17 cellular contexts compared by ENCODE assay signal in the genomic region with DNA sequence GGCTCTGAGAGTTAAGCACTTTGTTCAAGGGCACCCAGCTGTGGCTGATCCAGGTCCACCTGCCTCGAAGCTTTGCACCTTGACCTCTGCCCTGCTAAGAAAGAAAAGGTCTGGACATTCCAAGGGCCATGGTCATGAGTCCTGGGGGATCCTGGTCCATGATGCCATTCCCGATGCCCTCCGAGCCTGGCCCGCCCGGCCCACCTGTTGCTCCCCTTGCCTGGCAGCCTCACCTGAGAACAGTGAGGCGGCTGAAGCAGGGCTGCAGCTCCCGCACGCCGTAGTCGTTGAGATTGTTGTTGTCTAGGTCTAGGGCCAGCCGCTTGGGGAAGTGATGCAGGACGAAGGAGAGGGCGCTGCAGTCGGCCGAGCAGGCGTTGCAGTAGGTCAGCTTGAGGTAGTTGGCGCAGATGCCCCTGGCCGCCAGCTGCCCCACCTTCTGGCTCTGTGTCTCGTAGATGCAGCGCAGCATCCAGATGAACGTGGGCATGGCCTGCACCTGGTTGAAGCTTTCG. TPM values are rescaled to one million over a fixed set of nuclear protein-coding genes. Genes with fewer than 3 reads are reported as not detected.
A peak's percentile ranks its signal among the peaks of the same experiment; 100 is the strongest.
DNase-seq lines count a peak whose midpoint lies in the region; ATAC-seq, FAIRE-seq and TF ChIP-seq lines count a peak whose summit lies in the region.
"Had no signal": no experiment of that assay in that cellular context is flagged by ENCODE, and none has a peak within 500 bp of the region (broad histone marks: within the 10 kb centered on the region; RNA-seq: fewer than 3 reads in every experiment).

No MANE protein-coding gene starts in this region.

- H3K9me3 ChIP-seq in K562 (replicated peaks; ENCODE audit: control insufficient read depth, insufficient read depth, low read depth, low read length), result no peaks in the 10 kb centered on the region

- intact Hi-C loops in K562 (cut with micrococcal nuclease) (no loop called here), sciatic nerve (cut with DNase I) (no loop called here)

- ATAC-seq in activated naive CD8-positive, alpha-beta T cell treated with anti-CD3 and anti-CD28 coated beads, Interleukin-2, amount 50 U/mL, for 24 hours, result peak; percentile 7
- ATAC-seq in K562 (no peak), sciatic nerve (no peak), HG03520 (IDR thresholded peaks at IDR 0.05; ENCODE audit: unreplicated experiment) (no peak)
- ATAC-seq: GM12878 had no signal

- no peaks in the 10 kb centered on the region for H3K27me3 Mint-ChIP-seq in activated naive CD8-positive, alpha-beta T cell treated with anti-CD3 and anti-CD28 coated beads, Interleukin-2, amount 50 U/mL, for 24 hours
- H3K27me3 Mint-ChIP-seq in activated naive CD8-positive, alpha-beta T cell treated with anti-CD3 and anti-CD28 coated beads for 36 hours, result no peaks in the 10 kb centered on the region
- H3K27me3 Mint-ChIP-seq: B cell; CD4-positive, alpha-beta memory T cell had no signal

- peaks cover 2% of the 10 kb centered on the region for H3K4me1 Mint-ChIP-seq in activated naive CD8-positive, alpha-beta T cell treated with anti-CD3 and anti-CD28 coated beads, Interleukin-2, amount 50 U/mL, for 24 hours
- peaks cover under 1% of the 10 kb centered on the region for H3K4me1 Mint-ChIP-seq in activated naive CD8-positive, alpha-beta T cell treated with anti-CD3 and anti-CD28 coated beads for 36 hours

- in situ Hi-C loops in K562 (cut with MboI), result no loop called here

- no peaks in the 10 kb centered on the region for H3K9me1 ChIP-seq in K562 (ENCODE audit: control insufficient read depth, insufficient read depth, low read length)

- H3K36me3 Mint-ChIP-seq in activated naive CD8-positive, alpha-beta T cell treated with anti-CD3 and anti-CD28 coated beads, Interleukin-2, amount 50 U/mL, for 24 hours (ENCODE audit: low read depth), result peaks cover 8% of the 10 kb centered on the region
- H3K36me3 Mint-ChIP-seq in activated naive CD8-positive, alpha-beta T cell treated with anti-CD3 and anti-CD28 coated beads for 36 hours, result peaks cover 9% of the 10 kb centered on the region

- H3K27me3 ChIP-seq in H7 (ENCODE audit: control insufficient read depth, insufficient read depth, low read length) (no peaks in the 10 kb centered on the region), K562 (ENCODE audit: control insufficient read depth in 2 of 2, insufficient read depth in 2 of 2, low read length in 2 of 2) (no peaks in the 10 kb centered on the region)

- H2AFZ ChIP-seq in K562 (ENCODE audit: low read depth, low read length), result no peak overlapping the region

- CTCF ChIA-PET in K562 (lab: Yijun Ruan, JAX; ENCODE audit: low intra/inter-chr PET ratio), result no interaction called here

- no peak for TF ChIP-seq POLR2A in K562 (conservative IDR thresholded peaks at IDR 0.05)

- no peaks in the 10 kb centered on the region for H4K20me1 ChIP-seq in K562 (replicated peaks; ENCODE audit: control insufficient read depth, insufficient read depth, low read length)

- 69% methylated on average over 19 of the region's 22 CpGs for WGBS in K562 (ENCODE audit: insufficient coverage, low coverage, missing lambda C conversion rate)

- no peaks in the 10 kb centered on the region for H3K9me3 Mint-ChIP-seq in activated naive CD8-positive, alpha-beta T cell treated with anti-CD3 and anti-CD28 coated beads, Interleukin-2, amount 50 U/mL, for 24 hours
- no peaks in the 10 kb centered on the region for H3K9me3 Mint-ChIP-seq in activated naive CD8-positive, alpha-beta T cell treated with anti-CD3 and anti-CD28 coated beads for 36 hours

- TF ChIP-seq CTCF in K562 (IDR thresholded peaks at IDR 0.05 in 2 of 3, conservative IDR thresholded peaks at IDR 0.05 in 1 of 3; ENCODE audit: insufficient read depth in 2 of 3, low read depth in 1 of 3, low read length in 3 of 3), result no peak

- POLR2A ChIA-PET in K562 (lab: Yijun Ruan, JAX), result interaction anchor here (1.5 kb wide), 1 partner anchor 9 kb away, joined by 3 read pairs; no protein-coding TSS in a partner anchor

- no peak overlapping the region for H3K27ac Mint-ChIP-seq in activated naive CD8-positive, alpha-beta T cell treated with anti-CD3 and anti-CD28 coated beads, Interleukin-2, amount 50 U/mL, for 24 hours
- no peak overlapping the region for H3K27ac Mint-ChIP-seq in activated naive CD8-positive, alpha-beta T cell treated with anti-CD3 and anti-CD28 coated beads for 36 hours
- H3K27ac Mint-ChIP-seq: B cell had no signal

- no peak overlapping the region for H3K27ac ChIP-seq in K562 (ENCODE audit: extremely low read depth, low read depth, low read length)
- H3K27ac ChIP-seq: HL-60 had no signal

- no peak for DNase-seq in activated naive CD8-positive, alpha-beta T cell treated with anti-CD3 and anti-CD28 coated beads, Interleukin-2, amount 50 U/mL, for 24 hours
- no peak for DNase-seq in activated naive CD8-positive, alpha-beta T cell treated with anti-CD3 and anti-CD28 coated beads for 36 hours
- DNase-seq in H7, result peak; percentile 43
- no peak for DNase-seq in K562 (ENCODE audit: extremely low read depth in 1 of 4, low spot score in 3 of 4)
- peak; percentile 51 for DNase-seq in sciatic nerve (ENCODE audit: low spot score)
- DNase-seq in activated CD4-positive, alpha-beta T cell treated with anti-CD3 and anti-CD28 coated beads, Interleukin-2, amount 50 U/mL, for 1 hour, result no peak
- DNase-seq in NCI-H2196 (lab: John Stamatoyannopoulos, UW; ENCODE audit: unreplicated experiment), result no peak
- DNase-seq: C1 segment of cervical spinal cord; CD4-positive, alpha-beta memory T cell; DMS79; HCEC 1CT had no signal

- TF ChIP-seq EP300 in K562 (IDR thresholded peaks at IDR 0.05; ENCODE audit: low read length), result no peak

- H3K79me2 ChIP-seq in K562 (ENCODE audit: control insufficient read depth, insufficient read depth, low read length), result no peaks in the 10 kb centered on the region

- BruUV-seq in K562 (replicated peaks; lab: Mats Ljungman, UMichigan), result no TSS peak

- H3K9ac ChIP-seq in K562 (ENCODE audit: insufficient read depth in 1 of 2, low read depth in 2 of 2, low read length in 2 of 2), result no peak overlapping the region

- peaks cover 0 to 4% of the 10 kb centered on the region in 2 experiments; a peak in 1 of 5 replicates for H3K4me1 ChIP-seq in K562 (replicated peaks in 1 of 2; ENCODE audit: control insufficient read depth in 2 of 2, insufficient read depth in 2 of 2, low read length in 2 of 2)

- H3K36me3 ChIP-seq in H7 (replicated peaks; ENCODE audit: control insufficient read depth, insufficient read depth, low read length), result no peaks in the 10 kb centered on the region; the same call in 1 of the 2 replicates
- 0 out of 3 replicates have a peak, but pooled peaks cover 2% of the 10 kb centered on the region for H3K36me3 ChIP-seq in K562 (ENCODE audit: control insufficient read depth, insufficient read depth, low read length)

- FAIRE-seq in K562 (lab: Jason Lieb, UNC), result no peak
- FAIRE-seq: A204.1, GM12878, H1 had no signal

- TF ChIP-seq RAD21 in K562 (CRISPR knock-in tag; conservative IDR thresholded peaks at IDR 0.05 in 1 of 2, IDR thresholded peaks at IDR 0.05 in 1 of 2), result no peak

- H3K4me3 ChIP-seq in H7 (ENCODE audit: insufficient read depth, low read depth, low read length), result no peak overlapping the region
- H3K4me3 ChIP-seq in K562, result no peak overlapping the region
- H3K4me3 ChIP-seq: GM12878 had no signal

- no peak overlapping the region for H3K4me2 ChIP-seq in K562 (ENCODE audit: insufficient read depth, low read length)

- no peak overlapping the region for H3K4me3 Mint-ChIP-seq in activated naive CD8-positive, alpha-beta T cell treated with anti-CD3 and anti-CD28 coated beads, Interleukin-2, amount 50 U/mL, for 24 hours
- no peak overlapping the region for H3K4me3 Mint-ChIP-seq in activated naive CD8-positive, alpha-beta T cell treated with anti-CD3 and anti-CD28 coated beads for 36 hours
- H3K4me3 Mint-ChIP-seq: B cell; CD4-positive, alpha-beta memory T cell had no signal

RNA-seq across cellular contexts. Expression of a gene that starts 27.5 kb away (rescaled TPM):
- 10 to 100 TPM; 12.6 to 12.8 TPM for total RNA-seq in activated naive CD8-positive, alpha-beta T cell treated with anti-CD3 and anti-CD28 coated beads for 36 hours
- 11.9 and 13.5 TPM in 2 replicates for total RNA-seq in H7 (2014; rRNA removed; shearing (Covaris generic))
- 13.2 and 16.4 TPM in 2 replicates for total RNA-seq in K562 (2011; cell fraction: chromatin; rRNA removed; ENCODE audit: low replicate concordance)
- total RNA-seq in K562 (2011; cell fraction: nucleolus; rRNA removed), result 7.0 and 9.2 TPM in 2 replicates
- 8.9 and 9.9 TPM in 2 replicates for total RNA-seq in K562 (2011; cell fraction: nucleoplasm; rRNA removed)
- total RNA-seq in K562 (2014; rRNA removed), result 3.7 and 3.9 TPM in 2 replicates
- 4.4 and 4.5 TPM in 2 replicates for total RNA-seq in K562 (2014; rRNA removed; fragmentation: Illumina TruSeq; extraction: Trizol)
- total RNA-seq in K562 (2015; rRNA removed; fragmentation: Illumina TruSeq; extraction: Trizol), result 4.7 and 5.3 TPM in 2 replicates
- 6.6 and 7.1 TPM in 2 replicates for total RNA-seq in K562 (2021)
- polyA plus RNA-seq in K562 (2011; rRNA removed), result 4.8 and 5.2 TPM in 2 replicates
- 3.3 and 3.9 TPM in 2 replicates for polyA plus RNA-seq in K562 (2011; cell fraction: cytosol; rRNA removed)
- 8.8 and 11.3 TPM in 2 replicates for polyA plus RNA-seq in K562 (2011; cell fraction: nucleus; rRNA removed)
- polyA plus RNA-seq in K562 (2012), result 3.2 and 5.9 TPM in 2 replicates
- 4.2 and 4.8 TPM in 2 replicates for polyA plus RNA-seq in K562 (2014; fragmentation: Illumina TruSeq; extraction: Trizol)
- polyA plus RNA-seq in K562 (2014; fragmentation: Nextera tagmentation; extraction: Ambion mirVana), result 1 to 10 TPM in 1 of 2 experiments, under 1 TPM in 1; 0.34 to 1.1 TPM
- polyA plus RNA-seq in K562 (2014; rRNA removed), result 5.6 and 5.9 TPM in 2 replicates
- 3.7 and 5.2 TPM in 2 replicates for polyA minus RNA-seq in K562 (2011; rRNA and poly(A)+ RNA removed)
- polyA minus RNA-seq in K562 (2011; cell fraction: cytosol; rRNA and poly(A)+ RNA removed), result 1.8 and 2.4 TPM in 2 replicates
- polyA minus RNA-seq in K562 (2011; cell fraction: nucleus; rRNA and poly(A)+ RNA removed), result 5.4 and 9.2 TPM in 2 replicates
- total RNA-seq in sciatic nerve, result 33.0 TPM

RNA-seq across cellular contexts. Expression of a gene that starts 53.6 kb away (rescaled TPM):
- 10 to 100 TPM; 91.4 to 93.3 TPM for total RNA-seq in activated naive CD8-positive, alpha-beta T cell treated with anti-CD3 and anti-CD28 coated beads for 36 hours
- total RNA-seq in H7 (2014; rRNA removed; shearing (Covaris generic)), result 69.3 and 99.4 TPM in 2 replicates
- 9.2 and 19.4 TPM in 2 replicates for total RNA-seq in K562 (2011; cell fraction: chromatin; rRNA removed; ENCODE audit: low replicate concordance)
- total RNA-seq in K562 (2011; cell fraction: nucleolus; rRNA removed), result 9.2 and 13.2 TPM in 2 replicates
- total RNA-seq in K562 (2011; cell fraction: nucleoplasm; rRNA removed), result 15.5 and 27.6 TPM in 2 replicates
- total RNA-seq in K562 (2014; rRNA removed) (109 and 110 TPM in 2 replicates), K562 (2014; rRNA removed; fragmentation: Illumina TruSeq; extraction: Trizol) (157 and 168 TPM in 2 replicates), K562 (2015; rRNA removed; fragmentation: Illumina TruSeq; extraction: Trizol) (119 and 136 TPM in 2 replicates), K562 (2021) (97.1 and 98.3 TPM in 2 replicates), sciatic nerve (21.4 TPM)
- polyA plus RNA-seq in K562 (2011; rRNA removed) (58.6 and 79.0 TPM in 2 replicates), K562 (2014; fragmentation: Illumina TruSeq; extraction: Trizol) (127 and 133 TPM in 2 replicates), K562 (2014; fragmentation: Nextera tagmentation; extraction: Ambion mirVana) (100 to 1,000 TPM; 285 to 349 TPM), K562 (2014; rRNA removed) (174 and 176 TPM in 2 replicates)
- polyA plus RNA-seq in K562 (2011; cell fraction: cytosol; rRNA removed), result 36.9 and 38.3 TPM in 2 replicates
- polyA plus RNA-seq in K562 (2011; cell fraction: nucleus; rRNA removed), result 25.2 and 29.3 TPM in 2 replicates
- 111 and 128 TPM in 2 replicates for polyA plus RNA-seq in K562 (2012)
- 15.7 and 17.3 TPM in 2 replicates for polyA minus RNA-seq in K562 (2011; rRNA and poly(A)+ RNA removed)
- polyA minus RNA-seq in K562 (2011; cell fraction: cytosol; rRNA and poly(A)+ RNA removed), result 9.3 and 13.7 TPM in 2 replicates
- 11.4 and 12.6 TPM in 2 replicates for polyA minus RNA-seq in K562 (2011; cell fraction: nucleus; rRNA and poly(A)+ RNA removed)

Comparison
In these comparisons a context has a peak if more than half of its experiments do, and no peak if none do; other contexts are left out.
1. DNase-seq: peak in H7 (single experiment) and sciatic nerve (single experiment); none in activated naive CD8-positive, alpha-beta T cell treated with anti-CD3 and anti-CD28 coated beads, Interleukin-2, amount 50 U/mL, for 24 hours (single experiment), activated naive CD8-positive, alpha-beta T cell treated with anti-CD3 and anti-CD28 coated beads for 36 hours (single experiment), K562 (0 of 4), activated CD4-positive, alpha-beta T cell treated with anti-CD3 and anti-CD28 coated beads, Interleukin-2, amount 50 U/mL, for 1 hour (single experiment) and NCI-H2196 (single experiment).